ENCODE assay signal across 2 cellular contexts in the genomic region with DNA sequence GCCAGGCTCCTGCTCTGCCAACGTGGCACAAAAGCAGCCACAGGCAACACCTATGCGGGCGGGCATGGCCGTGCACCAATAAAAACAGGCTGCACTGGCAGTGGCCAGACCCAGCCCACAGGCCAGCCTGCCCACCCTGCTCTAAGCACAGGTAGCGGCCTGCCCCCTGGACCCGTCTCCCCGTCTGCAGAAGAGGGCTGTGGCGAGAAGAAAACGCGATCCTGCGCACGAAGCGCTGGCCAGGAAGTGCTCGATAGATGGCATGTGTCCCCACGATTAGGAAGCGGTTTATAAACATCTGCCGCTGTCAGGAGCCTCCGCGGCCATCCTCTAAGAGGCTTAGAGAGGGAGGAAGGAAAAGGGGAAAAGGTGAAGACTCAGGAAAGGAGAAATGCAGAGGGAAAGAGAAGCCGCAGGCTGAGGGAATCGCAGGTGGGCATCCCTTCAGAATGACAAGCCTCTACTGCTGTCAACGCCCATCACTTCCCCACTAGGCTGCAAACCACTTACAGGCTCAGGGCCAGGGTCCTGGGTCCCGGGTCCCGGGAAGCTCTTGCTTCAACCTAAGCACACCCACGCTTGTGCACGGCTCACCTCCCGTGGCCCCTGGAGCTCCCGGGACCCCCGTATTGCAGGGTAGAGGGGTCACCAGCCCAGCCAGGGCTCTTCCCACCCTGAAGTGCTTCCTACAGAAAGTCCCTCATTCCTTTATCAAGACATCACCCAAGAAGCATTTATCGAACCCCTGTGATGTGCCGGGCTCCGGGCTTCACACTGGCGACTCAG.
TF ChIP-seq lines count a peak whose summit lies in the region.

No MANE protein-coding gene starts in this region.

TF ChIP-seq in WTC11, 78 proteins besides CTCF, POLR2A, EP300 and RAD21:
- TF ChIP-seq ZMAT4 (CRISPR knock-in tag; IDR thresholded peaks at IDR 0.05) (no peak), ZNF396 (CRISPR knock-in tag; IDR thresholded peaks at IDR 0.05; ENCODE audit: borderline replicate concordance) (no peak), NFYB (CRISPR knock-in tag; conservative IDR thresholded peaks at IDR 0.05; ENCODE audit: low read depth) (no peak), ZNF416 (CRISPR knock-in tag; IDR thresholded peaks at IDR 0.05) (no peak)
- TF ChIP-seq, protein P1, sequence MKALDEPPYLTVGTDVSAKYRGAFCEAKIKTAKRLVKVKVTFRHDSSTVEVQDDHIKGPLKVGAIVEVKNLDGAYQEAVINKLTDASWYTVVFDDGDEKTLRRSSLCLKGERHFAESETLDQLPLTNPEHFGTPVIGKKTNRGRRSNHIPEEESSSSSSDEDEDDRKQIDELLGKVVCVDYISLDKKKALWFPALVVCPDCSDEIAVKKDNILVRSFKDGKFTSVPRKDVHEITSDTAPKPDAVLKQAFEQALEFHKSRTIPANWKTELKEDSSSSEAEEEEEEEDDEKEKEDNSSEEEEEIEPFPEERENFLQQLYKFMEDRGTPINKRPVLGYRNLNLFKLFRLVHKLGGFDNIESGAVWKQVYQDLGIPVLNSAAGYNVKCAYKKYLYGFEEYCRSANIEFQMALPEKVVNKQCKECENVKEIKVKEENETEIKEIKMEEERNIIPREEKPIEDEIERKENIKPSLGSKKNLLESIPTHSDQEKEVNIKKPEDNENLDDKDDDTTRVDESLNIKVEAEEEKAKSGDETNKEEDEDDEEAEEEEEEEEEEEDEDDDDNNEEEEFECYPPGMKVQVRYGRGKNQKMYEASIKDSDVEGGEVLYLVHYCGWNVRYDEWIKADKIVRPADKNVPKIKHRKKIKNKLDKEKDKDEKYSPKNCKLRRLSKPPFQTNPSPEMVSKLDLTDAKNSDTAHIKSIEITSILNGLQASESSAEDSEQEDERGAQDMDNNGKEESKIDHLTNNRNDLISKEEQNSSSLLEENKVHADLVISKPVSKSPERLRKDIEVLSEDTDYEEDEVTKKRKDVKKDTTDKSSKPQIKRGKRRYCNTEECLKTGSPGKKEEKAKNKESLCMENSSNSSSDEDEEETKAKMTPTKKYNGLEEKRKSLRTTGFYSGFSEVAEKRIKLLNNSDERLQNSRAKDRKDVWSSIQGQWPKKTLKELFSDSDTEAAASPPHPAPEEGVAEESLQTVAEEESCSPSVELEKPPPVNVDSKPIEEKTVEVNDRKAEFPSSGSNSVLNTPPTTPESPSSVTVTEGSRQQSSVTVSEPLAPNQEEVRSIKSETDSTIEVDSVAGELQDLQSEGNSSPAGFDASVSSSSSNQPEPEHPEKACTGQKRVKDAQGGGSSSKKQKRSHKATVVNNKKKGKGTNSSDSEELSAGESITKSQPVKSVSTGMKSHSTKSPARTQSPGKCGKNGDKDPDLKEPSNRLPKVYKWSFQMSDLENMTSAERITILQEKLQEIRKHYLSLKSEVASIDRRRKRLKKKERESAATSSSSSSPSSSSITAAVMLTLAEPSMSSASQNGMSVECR (CRISPR knock-in tag; IDR thresholded peaks at IDR 0.05; ENCODE audit: borderline replicate concordance): no peak
- TF ChIP-seq, protein P2, sequence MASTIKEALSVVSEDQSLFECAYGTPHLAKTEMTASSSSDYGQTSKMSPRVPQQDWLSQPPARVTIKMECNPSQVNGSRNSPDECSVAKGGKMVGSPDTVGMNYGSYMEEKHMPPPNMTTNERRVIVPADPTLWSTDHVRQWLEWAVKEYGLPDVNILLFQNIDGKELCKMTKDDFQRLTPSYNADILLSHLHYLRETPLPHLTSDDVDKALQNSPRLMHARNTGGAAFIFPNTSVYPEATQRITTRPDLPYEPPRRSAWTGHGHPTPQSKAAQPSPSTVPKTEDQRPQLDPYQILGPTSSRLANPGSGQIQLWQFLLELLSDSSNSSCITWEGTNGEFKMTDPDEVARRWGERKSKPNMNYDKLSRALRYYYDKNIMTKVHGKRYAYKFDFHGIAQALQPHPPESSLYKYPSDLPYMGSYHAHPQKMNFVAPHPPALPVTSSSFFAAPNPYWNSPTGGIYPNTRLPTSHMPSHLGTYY (CRISPR knock-in tag; IDR thresholded peaks at IDR 0.05): no peak
- TF ChIP-seq, protein P3, sequence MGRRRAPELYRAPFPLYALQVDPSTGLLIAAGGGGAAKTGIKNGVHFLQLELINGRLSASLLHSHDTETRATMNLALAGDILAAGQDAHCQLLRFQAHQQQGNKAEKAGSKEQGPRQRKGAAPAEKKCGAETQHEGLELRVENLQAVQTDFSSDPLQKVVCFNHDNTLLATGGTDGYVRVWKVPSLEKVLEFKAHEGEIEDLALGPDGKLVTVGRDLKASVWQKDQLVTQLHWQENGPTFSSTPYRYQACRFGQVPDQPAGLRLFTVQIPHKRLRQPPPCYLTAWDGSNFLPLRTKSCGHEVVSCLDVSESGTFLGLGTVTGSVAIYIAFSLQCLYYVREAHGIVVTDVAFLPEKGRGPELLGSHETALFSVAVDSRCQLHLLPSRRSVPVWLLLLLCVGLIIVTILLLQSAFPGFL (CRISPR knock-in tag; IDR thresholded peaks at IDR 0.05; ENCODE audit: borderline replicate concordance): no peak

TF ChIP-seq in liver, 16 proteins besides CTCF, POLR2A, EP300 and RAD21:
- TF ChIP-seq MAX (IDR thresholded peaks at IDR 0.05) (peak; percentile 49), HNF4A (conservative IDR thresholded peaks at IDR 0.05) (peak; percentile 21 to 40)
- TF ChIP-seq, protein P4, sequence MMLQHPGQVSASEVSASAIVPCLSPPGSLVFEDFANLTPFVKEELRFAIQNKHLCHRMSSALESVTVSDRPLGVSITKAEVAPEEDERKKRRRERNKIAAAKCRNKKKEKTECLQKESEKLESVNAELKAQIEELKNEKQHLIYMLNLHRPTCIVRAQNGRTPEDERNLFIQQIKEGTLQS (IDR thresholded peaks at IDR 0.05): no peak
